11 cellular contexts compared by ENCODE assay signal in genomic region chr9:91186311-91187101, GRCh38.
DNase-seq lines count a peak whose midpoint lies in the region; ATAC-seq, FAIRE-seq and TF ChIP-seq lines count a peak whose summit lies in the region.
"Had no signal": no experiment of that assay in that cellular context is flagged by ENCODE, and none has a peak within 500 bp of the region (broad histone marks: within the 10 kb centered on the region; RNA-seq: fewer than 3 reads in every experiment).

No MANE protein-coding gene starts in this region.

- H3K27me3 ChIP-seq in astrocyte (ENCODE audit: insufficient read depth, low read length) (no peaks in the 10 kb centered on the region), lung (ENCODE audit: control insufficient read depth, insufficient read depth) (no peaks in the 10 kb centered on the region)

- H3K36me3 ChIP-seq in astrocyte (ENCODE audit: insufficient read depth, low read length): no peaks in the 10 kb centered on the region
- no peaks in the 10 kb centered on the region for H3K36me3 ChIP-seq in lung (ENCODE audit: control insufficient read depth in 2 of 2, insufficient read depth in 2 of 2, low read length in 2 of 2)

- FAIRE-seq in astrocyte (lab: Jason Lieb, UNC): no peak

- H3K27me3 Mint-ChIP-seq in astrocyte (ENCODE audit: low read depth, unreplicated experiment): peaks cover 16% of the 10 kb centered on the region

- peak overlapping the region; percentile 29 for H3K4me2 ChIP-seq in astrocyte (ENCODE audit: low read length)

- H3K9ac ChIP-seq in astrocyte (ENCODE audit: low read length): no peak overlapping the region

- H3K9me3 ChIP-seq in astrocyte (ENCODE audit: insufficient read depth, low read depth, low read length) (no peaks in the 10 kb centered on the region), lung (ENCODE audit: control insufficient read depth in 2 of 2, insufficient read depth in 1 of 2, low read length in 1 of 2) (no peaks in the 10 kb centered on the region)

- H3K4me1 Mint-ChIP-seq in astrocyte (ENCODE audit: low read depth, unreplicated experiment): peaks cover 4% of the 10 kb centered on the region
- H3K4me1 Mint-ChIP-seq: mesothelial cell of epicardium had no signal

- no peak for ATAC-seq in lung (ENCODE audit: insufficient read depth, low FRiP score)
- ATAC-seq in HG02870 (IDR thresholded peaks at IDR 0.05; ENCODE audit: unreplicated experiment): no peak

- H3K36me3 Mint-ChIP-seq in astrocyte (ENCODE audit: low read depth, unreplicated experiment): no peaks in the 10 kb centered on the region
- H3K36me3 Mint-ChIP-seq: mesothelial cell of epicardium had no signal

- H3K4me1 ChIP-seq in astrocyte (ENCODE audit: insufficient read depth, low read length) (peaks cover 15% of the 10 kb centered on the region), lung (ENCODE audit: control insufficient read depth in 2 of 2, insufficient read depth in 2 of 2, low read length in 2 of 2) (peaks cover 0 to 2% of the 10 kb centered on the region in 2 donors)

- H2AFZ ChIP-seq in astrocyte (ENCODE audit: low read depth, low read length): no peak overlapping the region

- H3K4me3 Mint-ChIP-seq in astrocyte (ENCODE audit: unreplicated experiment): no peak overlapping the region
- H3K4me3 Mint-ChIP-seq: mesothelial cell of epicardium had no signal

- no peaks in the 10 kb centered on the region for H3K79me2 ChIP-seq in astrocyte (ENCODE audit: insufficient read depth, low read length)

- H3K4me3 ChIP-seq in astrocyte (ENCODE audit: insufficient read depth, low read depth, low read length) (no peak overlapping the region), lung (no peak overlapping the region)

- no peak overlapping the region for H3K27ac ChIP-seq in astrocyte (ENCODE audit: low read depth, low read length)
- no peak overlapping the region for H3K27ac ChIP-seq in lung (ENCODE audit: low read depth in 1 of 2, low read length in 1 of 2)
- H3K27ac ChIP-seq: VCaP had no signal

- H3K27ac Mint-ChIP-seq in astrocyte (ENCODE audit: unreplicated experiment): no peak overlapping the region
- H3K27ac Mint-ChIP-seq: mesothelial cell of epicardium had no signal

- TF ChIP-seq CTCF in astrocyte (IDR thresholded peaks at IDR 0.05; ENCODE audit: insufficient read depth, low read depth, low read length): no peak
- no peak for TF ChIP-seq CTCF in lung (IDR thresholded peaks at IDR 0.05; ENCODE audit: control extremely low read depth, extremely low read depth)

- WGBS in lung, 2 donors: 85 to 87% methylated on average over 8 of the region's 8 CpGs

- peaks cover 3% of the 10 kb centered on the region for H3K9me3 Mint-ChIP-seq in astrocyte (ENCODE audit: unreplicated experiment)

- no peaks in the 10 kb centered on the region for H4K20me1 ChIP-seq in astrocyte (ENCODE audit: insufficient read depth, low read length)

- DNase-seq in Daoy (ENCODE audit: low read depth): peak; percentile 51
- DNase-seq in MV-4-11 (lab: John Stamatoyannopoulos, UW): peak; percentile 23
- DNase-seq in astrocyte (ENCODE audit: low read depth): peak; percentile 15
- peak; percentile 28 for DNase-seq in lung (ENCODE audit: low spot score)
- no peak for DNase-seq in HuH-7.5 (ENCODE audit: low spot score)
- DNase-seq in NCI-H128 (lab: John Stamatoyannopoulos, UW; ENCODE audit: unreplicated experiment): no peak
- DNase-seq in NCI-H524 treated with DMSO at 0.1 percent for 48 hours (lab: John Stamatoyannopoulos, UW): no peak
- DNase-seq: DND-41 had no signal

Comparison
In these comparisons a context has a peak if more than half of its experiments do, and no peak if none do; other contexts are left out.
1. DNase-seq: peak in Daoy (single experiment), MV-4-11 (single experiment), astrocyte (single experiment) and lung (single experiment); none in HuH-7.5 (single experiment), NCI-H128 (single experiment) and NCI-H524 treated with DMSO at 0.1 percent for 48 hours (single experiment).